In the genomic region with DNA sequence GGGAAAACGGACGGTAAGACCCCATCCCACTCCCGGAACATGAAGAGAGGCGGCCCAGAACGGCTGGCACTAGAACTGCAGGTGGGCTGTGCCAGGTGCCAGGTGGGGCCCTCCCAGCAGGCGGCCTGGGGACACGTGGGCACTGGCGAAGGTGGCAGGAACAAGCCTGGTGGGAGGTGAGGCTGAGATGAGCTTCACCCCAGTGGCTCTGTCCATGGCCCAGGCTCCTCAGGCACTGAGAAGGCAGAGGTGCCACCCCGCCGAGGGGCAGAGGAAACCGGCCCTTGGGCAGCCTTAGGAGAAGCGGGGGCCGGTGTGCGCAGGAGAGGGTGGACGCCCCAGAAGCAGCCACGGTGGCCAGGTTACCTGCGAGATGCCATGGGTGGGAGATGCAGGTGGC, we compare ENCODE assay signal across 10 cellular contexts. TPM values are rescaled to one million over a fixed set of nuclear protein-coding genes. Genes with fewer than 3 reads are reported as not detected.
DNase-seq lines count a peak whose midpoint lies in the region; ATAC-seq, FAIRE-seq and TF ChIP-seq lines count a peak whose summit lies in the region.
"Not testable (repeated sequence)": the region's sequence is repeated elsewhere in the genome, so short reads cannot be mapped to it uniquely, and the experiment has no call there.
"Had no signal": no experiment of that assay in that cellular context is flagged by ENCODE, and none has a peak within 500 bp of the region (broad histone marks: within the 10 kb centered on the region; RNA-seq: fewer than 3 reads in every experiment).

No MANE protein-coding gene starts in this region.

- DNase-seq in 8988T (peak; percentile 11), GM12892 (ENCODE audit: insufficient read length) (peak; percentile 1), chondrocyte (ENCODE audit: low spot score) (peak; percentile 93), islet precursor cell (peak; percentile 33), pancreas (peak in 4 of 6 donors; percentile 18 to 67 (median 53)), spleen (peak; percentile 70), ureter (ENCODE audit: low spot score) (peak; percentile 52)
- not testable (repeated sequence) for DNase-seq in left ventricle myocardium inferior

- H3K36me3 ChIP-seq in left ventricle myocardium inferior, pancreas, spleen: not testable (repeated sequence)

- intact Hi-C loops in left ventricle myocardium inferior (cut with micrococcal nuclease); pancreas (cut with DNase I); spleen (cut with DNase I; ENCODE audit: low total_unique reads): not testable (repeated sequence)

- not testable (repeated sequence) for TF ChIP-seq CTCF in chondrocyte (IDR thresholded peaks at IDR 0.05); left ventricle myocardium inferior (IDR thresholded peaks at IDR 0.05; ENCODE audit: borderline replicate concordance); pancreas (IDR thresholded peaks at IDR 0.05); spleen (IDR thresholded peaks at IDR 0.05 in 8 of 11, conservative IDR thresholded peaks at IDR 0.05 in 3 of 11)

- not testable (repeated sequence) for H3K27me3 Mint-ChIP-seq in chondrocyte (ENCODE audit: low read depth)

- not testable (repeated sequence) for H3K36me3 Mint-ChIP-seq in chondrocyte (ENCODE audit: low read depth)

- WGBS in pancreas, 2 donors: 81 to 92% methylated on average over 12 to 17 of the region's 17 CpGs
- 85 to 94% (median 92%) methylated on average over 12 to 17 of the region's 17 CpGs for WGBS in spleen, 5 donors

- H3K27ac Mint-ChIP-seq in chondrocyte (ENCODE audit: unreplicated experiment): not testable (repeated sequence)

- H3K9me3 ChIP-seq in left ventricle myocardium inferior (replicated peaks); pancreas; spleen: not testable (repeated sequence)

- not testable (repeated sequence) for H3K27me3 ChIP-seq in left ventricle myocardium inferior (ENCODE audit: low read depth); pancreas
- H3K27me3 ChIP-seq in spleen (replicated peaks in 1 of 7): peaks cover 0 to 25% (median 14%) of the 10 kb centered on the region in 7 donors

- not testable (repeated sequence) for H3K9me3 Mint-ChIP-seq in chondrocyte (ENCODE audit: low read depth)

- H3K4me3 Mint-ChIP-seq in chondrocyte (ENCODE audit: unreplicated experiment): not testable (repeated sequence)

- H3K4me1 Mint-ChIP-seq in chondrocyte (ENCODE audit: low read depth): not testable (repeated sequence)

- not testable (repeated sequence) for H3K4me3 ChIP-seq in left ventricle myocardium inferior, pancreas, spleen

- ATAC-seq in pancreas: not testable (repeated sequence)

- H3K27ac ChIP-seq in left ventricle myocardium inferior (replicated peaks): peak overlapping the region; percentile 19
- H3K27ac ChIP-seq in pancreas, spleen: not testable (repeated sequence)

- not testable (repeated sequence) for TF ChIP-seq POLR2A in GM12892 (IDR thresholded peaks at IDR 0.05; ENCODE audit: low read depth, low read length); spleen (IDR thresholded peaks at IDR 0.05)

- not testable (repeated sequence) for FAIRE-seq in GM12892 (lab: Jason Lieb, UNC); pancreas (lab: Jason Lieb, UNC)

- H3K4me1 ChIP-seq in left ventricle myocardium inferior: peaks cover 41% of the 10 kb centered on the region
- H3K4me1 ChIP-seq in pancreas: not testable (repeated sequence)
- H3K4me1 ChIP-seq in spleen: peaks cover 0 to 27% (median 17%) of the 10 kb centered on the region in 6 donors

RNA-seq across cellular contexts. Expression of a gene that starts 4.0 kb away (rescaled TPM):
- polyA plus RNA-seq in GM12892 (2012; ENCODE audit: missing spikeins): 0.15 TPM
- total RNA-seq in chondrocyte (0.17 TPM in 1 of 3 replicates, not detected in the others), left ventricle myocardium inferior (13.4 TPM), pancreas (1 to 10 TPM; 2.8 to 7.5 (median 5.0) TPM), spleen (10 to 100 TPM in 2 of 7 donors, 1 to 10 TPM in 5; 2.8 to 74.3 (median 6.2) TPM), ureter (15.6 TPM)
- polyA plus RNA-seq in pancreas (10 to 100 TPM in 1 of 2 donors, 1 to 10 TPM in 1; 6.6 to 19.9 TPM), spleen (1 to 10 TPM in 2 of 3 donors, under 1 TPM in 1; 0.97 to 3.8 (median 1.9) TPM)
- total RNA-seq: GM23248 had no signal
- polyA plus RNA-seq: CD4-positive, CD25-positive, alpha-beta regulatory T cell; GM23248 had no signal
